In genomic region chr11:60844045-60844869, GRCh38 we compare ENCODE assay signal across 9 cellular contexts. TPM values are rescaled to one million over a fixed set of nuclear protein-coding genes. Genes with fewer than 3 reads are reported as not detected.
DNase-seq lines count a peak whose midpoint lies in the region; ATAC-seq lines count a peak whose summit lies in the region.
"Had no signal": no experiment of that assay in that cellular context is flagged by ENCODE, and none has a peak within 500 bp of the region (broad histone marks: within the 10 kb centered on the region; RNA-seq: fewer than 3 reads in every experiment).

No MANE protein-coding gene starts in this region.

- CTCF ChIA-PET in CD4-positive, alpha-beta memory T cell (lab: Charles Lee; ENCODE audit: partially characterized antibody): interaction anchor here (1.1 to 1.8 kb wide), 2 partner anchors 13 to 55 kb away, joined by 5 to 7 read pairs; no protein-coding TSS in a partner anchor

- ATAC-seq in central memory CD8-positive, alpha-beta T cell (replicated peaks; ENCODE audit: extremely low read depth, poor library complexity, severe bottlenecking): no peak
- no peak for ATAC-seq in natural killer cell treated with Interleukin-12 subunit alpha and Interleukin-12 subunit beta and Interleukin-15 and Interleukin-18, amount 100 ng/mL, for 72 hours
- no peak for ATAC-seq in HG03025 (IDR thresholded peaks at IDR 0.05; ENCODE audit: low FRiP score, unreplicated experiment)

- H3K36me3 ChIP-seq in CD4-positive, alpha-beta memory T cell (ENCODE audit: insufficient read depth, low read length): no peaks in the 10 kb centered on the region

- DNase-seq in CD4-positive, alpha-beta memory T cell: no peak
- peak; percentile 24 for DNase-seq in M059J (ENCODE audit: low read depth)
- DNase-seq in central memory CD8-positive, alpha-beta T cell (ENCODE audit: low spot score in 2 of 2): no peak
- no peak for DNase-seq in natural killer cell treated with Interleukin-12 subunit alpha and Interleukin-12 subunit beta and Interleukin-15 and Interleukin-18, amount 100 ng/mL, for 72 hours (ENCODE audit: low spot score)
- no peak for DNase-seq in LoVo (ENCODE audit: low spot score)
- DNase-seq in NCI-H1092 treated with DMSO at 0.1 percent for 48 hours (lab: John Stamatoyannopoulos, UW): no peak
- no peak for DNase-seq in NK-92 treated with Interleukin-12 subunit alpha and Interleukin-12 subunit beta, amount 100 ng/mL, for 24 hours (lab: John Stamatoyannopoulos, UW)
- DNase-seq: NCI-H510A had no signal

- peaks cover 15 to 24% of the 10 kb centered on the region in 2 donors for H3K36me3 Mint-ChIP-seq in CD4-positive, alpha-beta memory T cell
- peaks cover 42% of the 10 kb centered on the region for H3K36me3 Mint-ChIP-seq in central memory CD8-positive, alpha-beta T cell (ENCODE audit: insufficient read depth)
- H3K36me3 Mint-ChIP-seq in natural killer cell treated with Interleukin-12 subunit alpha and Interleukin-12 subunit beta and Interleukin-15 and Interleukin-18, amount 100 ng/mL, for 72 hours: peaks cover 4% of the 10 kb centered on the region

- H3K4me3 Mint-ChIP-seq in CD4-positive, alpha-beta memory T cell: peak overlapping the region; percentile 89 to 99 (median 96)
- H3K4me3 Mint-ChIP-seq in central memory CD8-positive, alpha-beta T cell: peak overlapping the region; percentile 79
- H3K4me3 Mint-ChIP-seq in natural killer cell treated with Interleukin-12 subunit alpha and Interleukin-12 subunit beta and Interleukin-15 and Interleukin-18, amount 100 ng/mL, for 72 hours: peak overlapping the region; percentile 94

- intact Hi-C loops in CD4-positive, alpha-beta memory T cell (cut with micrococcal nuclease): no loop called here

- H3K27me3 Mint-ChIP-seq in CD4-positive, alpha-beta memory T cell: no peaks in the 10 kb centered on the region
- no peaks in the 10 kb centered on the region for H3K27me3 Mint-ChIP-seq in central memory CD8-positive, alpha-beta T cell
- no peaks in the 10 kb centered on the region for H3K27me3 Mint-ChIP-seq in natural killer cell treated with Interleukin-12 subunit alpha and Interleukin-12 subunit beta and Interleukin-15 and Interleukin-18, amount 100 ng/mL, for 72 hours

- POLR2A ChIA-PET in CD4-positive, alpha-beta memory T cell (lab: Charles Lee; ENCODE audit: partially characterized antibody): no interaction called here

- peaks cover 0 to 3% (median 0%) of the 10 kb centered on the region in 8 donors for H3K9me3 Mint-ChIP-seq in CD4-positive, alpha-beta memory T cell
- no peaks in the 10 kb centered on the region for H3K9me3 Mint-ChIP-seq in central memory CD8-positive, alpha-beta T cell
- peaks cover 3% of the 10 kb centered on the region for H3K9me3 Mint-ChIP-seq in natural killer cell treated with Interleukin-12 subunit alpha and Interleukin-12 subunit beta and Interleukin-15 and Interleukin-18, amount 100 ng/mL, for 72 hours

- H3K27me3 ChIP-seq in CD4-positive, alpha-beta memory T cell (ENCODE audit: insufficient read depth, low read length): no peaks in the 10 kb centered on the region

- H3K9me3 ChIP-seq in CD4-positive, alpha-beta memory T cell (ENCODE audit: control insufficient read depth in 1 of 2, low read length in 2 of 2): no peaks in the 10 kb centered on the region

- H3K4me3 ChIP-seq in CD4-positive, alpha-beta memory T cell (ENCODE audit: low read length in 2 of 2): no peak overlapping the region

- H3K4me1 ChIP-seq in CD4-positive, alpha-beta memory T cell (ENCODE audit: insufficient read depth, low read length): peaks cover 38% of the 10 kb centered on the region

- peaks cover 28 to 53% (median 41%) of the 10 kb centered on the region in 4 donors for H3K4me1 Mint-ChIP-seq in CD4-positive, alpha-beta memory T cell
- H3K4me1 Mint-ChIP-seq in central memory CD8-positive, alpha-beta T cell: peaks cover 48% of the 10 kb centered on the region
- H3K4me1 Mint-ChIP-seq in natural killer cell treated with Interleukin-12 subunit alpha and Interleukin-12 subunit beta and Interleukin-15 and Interleukin-18, amount 100 ng/mL, for 72 hours (ENCODE audit: low read depth in 2 of 2): peaks cover 35 to 45% of the 10 kb centered on the region in 2 donors

- H3K27ac ChIP-seq in CD4-positive, alpha-beta memory T cell (ENCODE audit: low read depth, low read length): peak overlapping the region; percentile 68

- H3K27ac Mint-ChIP-seq in CD4-positive, alpha-beta memory T cell: peak overlapping the region; percentile 68 to 99 (median 93)
- peak overlapping the region; percentile 83 for H3K27ac Mint-ChIP-seq in central memory CD8-positive, alpha-beta T cell (ENCODE audit: low read depth)
- H3K27ac Mint-ChIP-seq in natural killer cell treated with Interleukin-12 subunit alpha and Interleukin-12 subunit beta and Interleukin-15 and Interleukin-18, amount 100 ng/mL, for 72 hours: peak overlapping the region; percentile 95 to 96

RNA-seq across cellular contexts. Expression of gene CCDC86, which starts 2.3 kb away (rescaled TPM):
- 1 to 10 TPM; 7.5 to 9.6 TPM for total RNA-seq in CD4-positive, alpha-beta memory T cell
- polyA plus RNA-seq in CD4-positive, alpha-beta memory T cell: 10 to 100 TPM; 12.5 to 17.2 TPM
- total RNA-seq in M059J (2014; rRNA removed; shearing (Covaris generic)): 13.9 and 19.7 TPM in 2 replicates
- 10 to 100 TPM; 45.0 to 78.7 TPM for total RNA-seq in natural killer cell treated with Interleukin-12 subunit alpha and Interleukin-12 subunit beta and Interleukin-15 and Interleukin-18, amount 100 ng/mL, for 72 hours

RNA-seq across cellular contexts. Expression of gene PTGDR2, which starts 11.5 kb away (rescaled TPM):
- total RNA-seq in CD4-positive, alpha-beta memory T cell: 1 to 10 TPM; 3.6 TPM
- 1 to 10 TPM; 1.9 to 3.5 TPM for polyA plus RNA-seq in CD4-positive, alpha-beta memory T cell
- 0.07 TPM in 1 of 2 replicates, not detected in the other for total RNA-seq in M059J (2014; rRNA removed; shearing (Covaris generic))
- under 1 TPM; 0.12 to 0.86 TPM for total RNA-seq in natural killer cell treated with Interleukin-12 subunit alpha and Interleukin-12 subunit beta and Interleukin-15 and Interleukin-18, amount 100 ng/mL, for 72 hours

RNA-seq across cellular contexts. Expression of gene ZP1, which starts 23.1 kb away (rescaled TPM):
- under 1 TPM; 0.33 to 0.41 TPM for total RNA-seq in CD4-positive, alpha-beta memory T cell
- under 1 TPM in 1 of 2 donors, not detected in 1; 0.50 TPM for polyA plus RNA-seq in CD4-positive, alpha-beta memory T cell
- 1.3 TPM in 1 of 2 replicates, not detected in the other for total RNA-seq in M059J (2014; rRNA removed; shearing (Covaris generic))
- total RNA-seq in natural killer cell treated with Interleukin-12 subunit alpha and Interleukin-12 subunit beta and Interleukin-15 and Interleukin-18, amount 100 ng/mL, for 72 hours: not detected

RNA-seq across cellular contexts. Expression of gene MS4A10, which starts 59.1 kb away (rescaled TPM):
- not detected for total RNA-seq in CD4-positive, alpha-beta memory T cell
- polyA plus RNA-seq in CD4-positive, alpha-beta memory T cell: not detected
- total RNA-seq in M059J (2014; rRNA removed; shearing (Covaris generic)): not detected in 2 replicates
- not detected for total RNA-seq in natural killer cell treated with Interleukin-12 subunit alpha and Interleukin-12 subunit beta and Interleukin-15 and Interleukin-18, amount 100 ng/mL, for 72 hours
